Comparison of ENCODE assay signal across 15 cellular contexts in the genomic region with DNA sequence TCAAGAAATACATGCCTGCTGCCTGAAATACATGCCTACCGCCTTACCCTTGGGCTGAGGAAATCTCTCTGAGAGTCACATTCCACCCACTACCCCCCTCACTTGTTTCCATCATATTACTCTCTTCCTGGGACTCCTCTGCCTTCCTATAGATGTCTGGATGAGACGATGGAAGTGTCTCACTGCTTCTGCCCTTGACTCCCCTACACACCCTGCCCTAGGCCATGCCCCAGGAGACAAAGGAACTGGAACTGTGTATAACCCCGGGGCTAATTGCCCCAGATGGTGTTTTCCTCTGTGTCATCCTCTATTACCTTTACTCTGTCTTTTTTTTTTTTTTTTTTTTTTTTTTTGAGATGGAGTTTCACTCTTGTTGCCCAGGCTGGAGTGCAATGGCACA.
DNase-seq lines count a peak whose midpoint lies in the region; TF ChIP-seq lines count a peak whose summit lies in the region.
"Had no signal": no experiment of that assay in that cellular context is flagged by ENCODE, and none has a peak within 500 bp of the region (broad histone marks: within the 10 kb centered on the region; RNA-seq: fewer than 3 reads in every experiment).

No MANE protein-coding gene starts in this region.

- H3K79me2 ChIP-seq in trophoblast cell (ENCODE audit: control insufficient read depth, insufficient read depth, low read length, poor library complexity): no peaks in the 10 kb centered on the region

- H3K79me1 ChIP-seq in trophoblast cell (ENCODE audit: low read length): peaks cover 1% of the 10 kb centered on the region

- H3K9ac ChIP-seq in trophoblast cell (ENCODE audit: low read length): no peak overlapping the region

- peaks cover 5% of the 10 kb centered on the region for H3K27me3 Mint-ChIP-seq in nephron (ENCODE audit: low read depth)

- no peak overlapping the region for H2BK120ac ChIP-seq in trophoblast cell (ENCODE audit: insufficient read depth, low read length, poor library complexity)

- H4K12ac ChIP-seq in trophoblast cell (ENCODE audit: low read depth, low read length): no peak overlapping the region

- WGBS in trophoblast cell (ENCODE audit: extremely low coverage, insufficient coverage, insufficient read length): no CpG with 5 or more reads among the region's 3 CpGs

- H3K27ac ChIP-seq in trophoblast cell (ENCODE audit: low read depth, low read length): no peak overlapping the region
- H3K27ac ChIP-seq: HL-60 had no signal

- peaks cover 56% of the 10 kb centered on the region for H3K4me1 Mint-ChIP-seq in nephron
- H3K4me1 Mint-ChIP-seq: CD8-positive, alpha-beta memory T cell had no signal

- no peak overlapping the region for H2BK12ac ChIP-seq in trophoblast cell (ENCODE audit: low read length)

- no peak overlapping the region for H3K18ac ChIP-seq in trophoblast cell (ENCODE audit: low read length)

- H3K27me3 ChIP-seq in trophoblast cell (ENCODE audit: insufficient read depth, low read length): no peaks in the 10 kb centered on the region

- no peak overlapping the region for H3K4me3 Mint-ChIP-seq in nephron
- H3K4me3 Mint-ChIP-seq: CD8-positive, alpha-beta memory T cell; HFFc6 had no signal

- no peaks in the 10 kb centered on the region for H3K36me3 ChIP-seq in trophoblast cell (ENCODE audit: control insufficient read depth in 1 of 2, insufficient read depth in 2 of 2, low read length in 2 of 2)

- H2AFZ ChIP-seq in trophoblast cell (ENCODE audit: insufficient read depth, low read length, poor library complexity): no peak overlapping the region

- H2AK5ac ChIP-seq in trophoblast cell (ENCODE audit: low read length): no peak overlapping the region

- H3K36me3 Mint-ChIP-seq in nephron (ENCODE audit: low read depth): no peaks in the 10 kb centered on the region

- no peak overlapping the region for H4K8ac ChIP-seq in trophoblast cell (ENCODE audit: low read depth, low read length)

- H3K9me3 Mint-ChIP-seq in nephron: no peaks in the 10 kb centered on the region
- H3K9me3 Mint-ChIP-seq: CD8-positive, alpha-beta memory T cell; HFFc6 had no signal

- TF ChIP-seq CTCF in nephron (IDR thresholded peaks at IDR 0.05; ENCODE audit: unreplicated experiment in 3 of 3): no peak

- no peak overlapping the region for H2BK5ac ChIP-seq in trophoblast cell (ENCODE audit: low read depth, low read length, poor library complexity)

- H4K91ac ChIP-seq in trophoblast cell (ENCODE audit: low read depth, low read length): no peak overlapping the region

- no peak overlapping the region for H3K23ac ChIP-seq in trophoblast cell (ENCODE audit: low read length)

- H3K4me3 ChIP-seq in trophoblast cell (ENCODE audit: low read depth, low read length): no peak overlapping the region
- H3K4me3 ChIP-seq: A549, K562 had no signal

- H3K9me3 ChIP-seq in trophoblast cell (ENCODE audit: insufficient read depth, low read depth, low read length): no peaks in the 10 kb centered on the region
- H3K9me3 ChIP-seq: A549, Caco-2 had no signal

- H3K14ac ChIP-seq in trophoblast cell (ENCODE audit: low read length): no peak overlapping the region

- DNase-seq in NCI-H1694 treated with DMSO at 0.1 percent for 48 hours (lab: John Stamatoyannopoulos, UW) (peak; percentile 20), NCI-H69 (lab: John Stamatoyannopoulos, UW) (peak; percentile 46), trophoblast cell (peak; percentile 76 to 98), LoVo (ENCODE audit: low spot score) (no peak), AG08395 (ENCODE audit: low spot score) (no peak)
- DNase-seq in stimulated activated CD4-positive, alpha-beta T cell treated with anti-CD3 and anti-CD28 coated beads, Interleukin-1b, Interleukin-23, amount 100 ng/mL, for 48 hours: no peak
- DNase-seq: Caco-2; CD8-positive, alpha-beta memory T cell; DMS79; HCEC 1CT; HFFc6 had no signal

- H3K4me2 ChIP-seq in trophoblast cell (ENCODE audit: low read length): no peak overlapping the region
- H3K4me2 ChIP-seq: A549 had no signal

- H3K4ac ChIP-seq in trophoblast cell (ENCODE audit: low read depth, low read length): no peak overlapping the region

- H3K27ac Mint-ChIP-seq in nephron: peak overlapping the region in 2 of 3 experiments; percentile 59 to 81
- H3K27ac Mint-ChIP-seq: CD8-positive, alpha-beta memory T cell; HFFc6 had no signal

- H3K4me1 ChIP-seq in trophoblast cell (ENCODE audit: control insufficient read depth in 1 of 2, insufficient read depth in 2 of 2, low read length in 2 of 2): peaks cover under 1% of the 10 kb centered on the region in 2 experiments
- H3K4me1 ChIP-seq: Caco-2 had no signal

Comparison
In these comparisons a context has a peak if more than half of its experiments do, and no peak if none do; other contexts are left out.
1. DNase-seq: peak in NCI-H1694 treated with DMSO at 0.1 percent for 48 hours (single experiment), NCI-H69 (single experiment) and trophoblast cell (2 of 2); none in stimulated activated CD4-positive, alpha-beta T cell treated with anti-CD3 and anti-CD28 coated beads, Interleukin-1b, Interleukin-23, amount 100 ng/mL, for 48 hours (single experiment), LoVo (single experiment) and AG08395 (single experiment).